18 cellular contexts compared by ENCODE assay signal in the genomic region with DNA sequence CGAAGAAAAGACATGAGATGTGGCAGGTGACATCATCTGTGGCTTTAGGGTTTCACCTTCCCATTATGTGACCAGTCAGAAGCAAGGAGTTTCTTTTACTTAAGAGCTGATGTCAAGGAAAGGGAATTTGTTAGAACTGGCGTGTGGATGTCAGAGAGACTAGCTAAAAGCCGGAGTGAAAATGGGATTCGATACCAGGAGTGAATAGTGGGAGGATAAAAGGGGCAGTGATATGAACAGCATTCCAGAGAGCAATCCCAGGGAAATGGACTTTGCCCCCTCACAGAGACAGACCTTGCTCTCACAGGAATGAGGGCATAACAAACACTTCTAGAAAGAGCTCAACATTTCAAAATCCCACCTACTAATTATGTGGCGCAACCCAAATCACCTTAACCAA. TPM values are rescaled to one million over a fixed set of nuclear protein-coding genes. Genes with fewer than 3 reads are reported as not detected.
DNase-seq lines count a peak whose midpoint lies in the region; ATAC-seq and TF ChIP-seq lines count a peak whose summit lies in the region.
"Had no signal": no experiment of that assay in that cellular context is flagged by ENCODE, and none has a peak within 500 bp of the region (broad histone marks: within the 10 kb centered on the region; RNA-seq: fewer than 3 reads in every experiment).

No MANE protein-coding gene starts in this region.

- H3K36me3 ChIP-seq in GM23338 (ENCODE audit: insufficient read depth) (no peaks in the 10 kb centered on the region), adrenal gland (replicated peaks in 1 of 2) (no peaks in the 10 kb centered on the region)

- H3K4me1 ChIP-seq in GM23338 (ENCODE audit: insufficient read depth): peaks cover 14% of the 10 kb centered on the region; the same call in 1 of the 2 replicates
- no peaks in the 10 kb centered on the region for H3K4me1 ChIP-seq in adrenal gland (replicated peaks in 1 of 2)
- H3K4me1 ChIP-seq: testis had no signal

- ATAC-seq in GM23338: no peak
- no peak for ATAC-seq in GM21526 (IDR thresholded peaks at IDR 0.05; ENCODE audit: low FRiP score, unreplicated experiment)
- ATAC-seq: activated T-cell treated with anti-CD3 and anti-CD28 coated beads, Interleukin-2, amount 50 U/mL, for 4 hours had no signal

- H4K20me1 ChIP-seq in GM23338 (replicated peaks; ENCODE audit: insufficient read depth): no peaks in the 10 kb centered on the region

- H3K4me1 Mint-ChIP-seq in GM23338: peaks cover 28% of the 10 kb centered on the region

- H3K4me3 ChIP-seq in GM23338 (no peak overlapping the region), adrenal gland (no peak overlapping the region)
- H3K4me3 ChIP-seq: SK-N-MC, testis had no signal

- WGBS in adrenal gland, 4 donors: 71 to 89% (median 85%) methylated on average over 5 of the region's 5 CpGs

- H3K27me3 Mint-ChIP-seq in GM23338 (ENCODE audit: insufficient read depth, low read depth, poor library complexity): peaks cover 7% of the 10 kb centered on the region

- no peaks in the 10 kb centered on the region for H3K9me3 ChIP-seq in adrenal gland (replicated peaks in 1 of 3)
- H3K9me3 ChIP-seq: testis had no signal

- TF ChIP-seq CTCF in GM23338 (conservative IDR thresholded peaks at IDR 0.05; ENCODE audit: low read depth in 2 of 2) (no peak), adrenal gland (IDR thresholded peaks at IDR 0.05) (no peak)

- intact Hi-C loops in adrenal gland (cut with DNase I): no loop called here

- no peaks in the 10 kb centered on the region for H3K9me2 ChIP-seq in GM23338 (ENCODE audit: insufficient read depth)

- H3K27ac ChIP-seq in GM23338 (ENCODE audit: low read depth) (no peak overlapping the region), adrenal gland (no peak overlapping the region)
- H3K27ac ChIP-seq: SK-N-MC, testis had no signal

- TF ChIP-seq POLR2A in adrenal gland (IDR thresholded peaks at IDR 0.05): no peak

- H3K4me2 ChIP-seq in GM23338: no peak overlapping the region

- DNase-seq in GM23338 (ENCODE audit: low spot score) (no peak), NCI-H69 (lab: John Stamatoyannopoulos, UW) (peak; percentile 72), islet precursor cell (peak; percentile 77), renal cortical epithelial cell (ENCODE audit: low read depth) (peak; percentile 64), adrenal gland (no peak), NCI-H1092 treated with DMSO at 0.1 percent for 48 hours (lab: John Stamatoyannopoulos, UW) (no peak)
- DNase-seq: activated CD4-positive, alpha-beta T cell treated with anti-CD3 and anti-CD28 coated beads, Interleukin-2, amount 50 U/mL, for 48 hours; activated T-cell treated with anti-CD3 and anti-CD28 coated beads, Interleukin-2, amount 50 U/mL, for 4 hours; C1 segment of cervical spinal cord; caudate nucleus; effector CD8-positive, alpha-beta T cell; foreskin fibroblast; nucleus accumbens; stimulated activated CD4-positive, alpha-beta T cell treated with anti-CD3 and anti-CD28 coated beads, Interleukin-4, amount 100 ng/mL, for 4 hours; testis had no signal

- no peak overlapping the region for H3K4me3 Mint-ChIP-seq in GM23338
- H3K4me3 Mint-ChIP-seq: memory B cell had no signal

- no peaks in the 10 kb centered on the region for H3K79me2 ChIP-seq in GM23338 (replicated peaks; ENCODE audit: insufficient read depth)

- no peaks in the 10 kb centered on the region for H3F3A ChIP-seq in GM23338 (replicated peaks; ENCODE audit: low read depth)

- H3K9me3 Mint-ChIP-seq in GM23338: no peaks in the 10 kb centered on the region
- H3K9me3 Mint-ChIP-seq: activated T-cell treated with anti-CD3 and anti-CD28 coated beads, Interleukin-2, amount 50 U/mL, for 4 hours; memory B cell had no signal

- peak overlapping the region; percentile 93 for H3K27ac Mint-ChIP-seq in GM23338
- H3K27ac Mint-ChIP-seq: memory B cell had no signal

- H3K27me3 ChIP-seq in GM23338 (ENCODE audit: insufficient read depth) (no peaks in the 10 kb centered on the region), adrenal gland (no peaks in the 10 kb centered on the region)
- H3K27me3 ChIP-seq: testis had no signal

- H3K36me3 Mint-ChIP-seq in GM23338 (ENCODE audit: low read depth): no peaks in the 10 kb centered on the region
- H3K36me3 Mint-ChIP-seq: memory B cell had no signal

- peak overlapping the region; percentile 14; the same call in 1 of the 2 replicates for H2AFZ ChIP-seq in GM23338

TF ChIP-seq in GM23338, 12 proteins besides CTCF, POLR2A, EP300 and RAD21 (continues in another document):
- no peak for TF ChIP-seq ETS1 (IDR thresholded peaks at IDR 0.05)
- no peak for TF ChIP-seq NANOG (IDR thresholded peaks at IDR 0.05; ENCODE audit: borderline replicate concordance)
- no peak for TF ChIP-seq EZH2 (IDR thresholded peaks at IDR 0.05; ENCODE audit: low read depth, unreplicated experiment)
- no peak for TF ChIP-seq ZNF331 (CRISPR knock-in tag; IDR thresholded peaks at IDR 0.05; ENCODE audit: low read depth)
- TF ChIP-seq JUNB (IDR thresholded peaks at IDR 0.05; ENCODE audit: unreplicated experiment): no peak
- no peak for TF ChIP-seq ZNF462 (CRISPR knock-in tag; IDR thresholded peaks at IDR 0.05)
- TF ChIP-seq STAT1 (IDR thresholded peaks at IDR 0.05; ENCODE audit: unreplicated experiment): no peak
- TF ChIP-seq CREB1 (CRISPR knock-in tag; IDR thresholded peaks at IDR 0.05; ENCODE audit: low read depth): no peak
- no peak for TF ChIP-seq POLR2AphosphoS5 (IDR thresholded peaks at IDR 0.05; ENCODE audit: low read depth)

RNA-seq across cellular contexts. Expression of gene FMN1, which starts 5.9 kb away (rescaled TPM):
- 1.6 and 2.1 TPM in 2 replicates for total RNA-seq in GM23338 (2014; rRNA removed; shearing (Covaris generic))
- polyA plus RNA-seq in GM23338 (2016; fragmentation: Nextera tagmentation; extraction: Ambion mirVana) (0.71 and 1.2 TPM in 2 replicates), adrenal gland (1 to 10 TPM in 2 of 3 donors, under 1 TPM in 1; 0.37 to 6.0 (median 2.3) TPM)
- total RNA-seq in renal cortical epithelial cell (4.0 and 7.8 TPM in 2 replicates), adrenal gland (10 to 100 TPM in 7 of 8 donors, 1 to 10 TPM in 1; 8.3 to 29.2 (median 11.8) TPM)

Comparison
In these comparisons a context has a peak if more than half of its experiments do, and no peak if none do; other contexts are left out.
1. DNase-seq: peak in NCI-H69 (single experiment), islet precursor cell (single experiment) and renal cortical epithelial cell (single experiment); none in GM23338 (single experiment), adrenal gland (0 of 7) and NCI-H1092 treated with DMSO at 0.1 percent for 48 hours (single experiment).